8 cellular contexts compared by ENCODE assay signal in genomic region chr2:216108310-216108966, GRCh38. TPM values are rescaled to one million over a fixed set of nuclear protein-coding genes. Genes with fewer than 3 reads are reported as not detected.
DNase-seq lines count a peak whose midpoint lies in the region; ATAC-seq and TF ChIP-seq lines count a peak whose summit lies in the region.

No MANE protein-coding gene starts in this region.

- WGBS in testis, 2 donors = 15 to 30% methylated on average over 6 of the region's 6 CpGs

- H3K27me3 Mint-ChIP-seq in activated CD4-positive, alpha-beta T cell treated with anti-CD3 and anti-CD28 coated beads, Interleukin-2, amount 10 ng/mL, durations not matched to agents 24 days and 14 days = peaks cover 4% of the 10 kb centered on the region
- no peaks in the 10 kb centered on the region for H3K27me3 Mint-ChIP-seq in activated CD8-positive, alpha-beta T cell treated with anti-CD3 and anti-CD28 coated beads for 36 hours
- peaks cover 11 to 20% (median 13%) of the 10 kb centered on the region in 3 donors for H3K27me3 Mint-ChIP-seq in immature natural killer cell (ENCODE audit: low read depth in 3 of 3)

- POLR2A ChIA-PET in activated CD8-positive, alpha-beta T cell treated with anti-CD3 and anti-CD28 coated beads for 36 hours (lab: Charles Lee) = interaction anchor here (1.1 to 5.7 kb wide), 7 partner anchors 10 to 76 kb away, joined by 3 to 41 read pairs (median 15); partner anchors contain the start of genes PECR and TMEM169

- H3K4me1 ChIP-seq in testis = peaks cover 10% of the 10 kb centered on the region

- no peaks in the 10 kb centered on the region for H3K36me3 ChIP-seq in testis (ENCODE audit: low read depth, missing control alignments)

- peak overlapping the region; percentile 98 for H3K27ac Mint-ChIP-seq in activated CD4-positive, alpha-beta T cell treated with anti-CD3 and anti-CD28 coated beads, Interleukin-2, amount 10 ng/mL, durations not matched to agents 24 days and 14 days
- H3K27ac Mint-ChIP-seq in activated CD8-positive, alpha-beta T cell treated with anti-CD3 and anti-CD28 coated beads for 36 hours = peak overlapping the region; percentile 98
- H3K27ac Mint-ChIP-seq in immature natural killer cell = peak overlapping the region; percentile 97 to 100 (median 99)

- CTCF ChIA-PET in activated CD8-positive, alpha-beta T cell treated with anti-CD3 and anti-CD28 coated beads for 36 hours (lab: Charles Lee) = interaction anchor here (0.8 to 4.8 kb wide), 16 partner anchors 11 to 245 kb away, joined by 3 to 40 read pairs (median 4); partner anchors contain the start of genes PECR and TMEM169

- DNase-seq in activated CD4-positive, alpha-beta T cell treated with anti-CD3 and anti-CD28 coated beads, Interleukin-2, amount 10 ng/mL, durations not matched to agents 24 days and 14 days = no peak
- DNase-seq in activated CD4-positive, alpha-beta T cell treated with anti-CD3 and anti-CD28 coated beads for 48 hours = no peak
- DNase-seq in activated CD8-positive, alpha-beta T cell treated with anti-CD3 and anti-CD28 coated beads for 36 hours = no peak
- DNase-seq in immature natural killer cell = peak in 1 of 3 donors; percentile 4
- no peak for DNase-seq in testis
- DNase-seq in SIG-M5 treated with dmso at 0.1 percent for 504 hours (lab: John Stamatoyannopoulos, UW; ENCODE audit: unreplicated experiment) = no peak

- peak overlapping the region; percentile 100 for H3K4me3 Mint-ChIP-seq in activated CD4-positive, alpha-beta T cell treated with anti-CD3 and anti-CD28 coated beads, Interleukin-2, amount 10 ng/mL, durations not matched to agents 24 days and 14 days
- H3K4me3 Mint-ChIP-seq in activated CD8-positive, alpha-beta T cell treated with anti-CD3 and anti-CD28 coated beads for 36 hours = peak overlapping the region; percentile 96
- peak overlapping the region; percentile 98 to 100 (median 100) for H3K4me3 Mint-ChIP-seq in immature natural killer cell

- no peak for TF ChIP-seq CTCF in activated CD8-positive, alpha-beta T cell treated with anti-CD3 and anti-CD28 coated beads for 36 hours (IDR thresholded peaks at IDR 0.05)
- no peak for TF ChIP-seq CTCF in testis (IDR thresholded peaks at IDR 0.05)

- H3K4me1 Mint-ChIP-seq in activated CD4-positive, alpha-beta T cell treated with anti-CD3 and anti-CD28 coated beads, Interleukin-2, amount 10 ng/mL, durations not matched to agents 24 days and 14 days = peaks cover 41% of the 10 kb centered on the region
- peaks cover 36% of the 10 kb centered on the region for H3K4me1 Mint-ChIP-seq in activated CD8-positive, alpha-beta T cell treated with anti-CD3 and anti-CD28 coated beads for 36 hours (ENCODE audit: low read depth)
- H3K4me1 Mint-ChIP-seq in immature natural killer cell = peaks cover 45 to 51% of the 10 kb centered on the region in 2 donors

- no peak for ATAC-seq in activated CD8-positive, alpha-beta T cell treated with anti-CD3 and anti-CD28 coated beads for 36 hours
- no peak for ATAC-seq in HG03095 (IDR thresholded peaks at IDR 0.05; ENCODE audit: unreplicated experiment)
- no peak for ATAC-seq in GM19467 (IDR thresholded peaks at IDR 0.05; ENCODE audit: unreplicated experiment)

- TF ChIP-seq POLR2A in testis (IDR thresholded peaks at IDR 0.05) = no peak

- peak overlapping the region in 1 of 2 donors; percentile 50 for H3K27ac ChIP-seq in testis

- H3K9me3 ChIP-seq in testis = no peaks in the 10 kb centered on the region

- H3K4me3 ChIP-seq in testis = peak overlapping the region; percentile 46 to 94

- no peaks in the 10 kb centered on the region for H3K27me3 ChIP-seq in testis

- no peaks in the 10 kb centered on the region for H3K9me3 Mint-ChIP-seq in activated CD4-positive, alpha-beta T cell treated with anti-CD3 and anti-CD28 coated beads, Interleukin-2, amount 10 ng/mL, durations not matched to agents 24 days and 14 days
- H3K9me3 Mint-ChIP-seq in activated CD8-positive, alpha-beta T cell treated with anti-CD3 and anti-CD28 coated beads for 36 hours = no peaks in the 10 kb centered on the region
- H3K9me3 Mint-ChIP-seq in immature natural killer cell = no peaks in the 10 kb centered on the region

- peaks cover 34% of the 10 kb centered on the region for H3K36me3 Mint-ChIP-seq in activated CD4-positive, alpha-beta T cell treated with anti-CD3 and anti-CD28 coated beads, Interleukin-2, amount 10 ng/mL, durations not matched to agents 24 days and 14 days (ENCODE audit: low read depth)
- H3K36me3 Mint-ChIP-seq in activated CD8-positive, alpha-beta T cell treated with anti-CD3 and anti-CD28 coated beads for 36 hours (ENCODE audit: low read depth) = peaks cover 39% of the 10 kb centered on the region
- peaks cover 8 to 15% (median 15%) of the 10 kb centered on the region in 3 donors for H3K36me3 Mint-ChIP-seq in immature natural killer cell

- intact Hi-C loops in activated CD4-positive, alpha-beta T cell treated with anti-CD3 and anti-CD28 coated beads, Interleukin-2, amount 10 ng/mL, durations not matched to agents 24 days and 14 days (cut with micrococcal nuclease) = loop anchor here (2.0 to 5.0 kb wide), 5 partner anchors 36 to 796 kb away; partner anchors contain the start of genes ATIC, RPL37A and SMARCAL1
- intact Hi-C loops in activated CD8-positive, alpha-beta T cell treated with anti-CD3 and anti-CD28 coated beads for 36 hours (cut with micrococcal nuclease) = no loop called here
- intact Hi-C loops in testis (cut with DNase I; ENCODE audit: low total_unique reads) = no loop called here

RNA-seq across cellular contexts. Expression of gene XRCC5, which starts 0.7 kb away (rescaled TPM):
- 476 and 510 TPM in 2 replicates for total RNA-seq in activated CD4-positive, alpha-beta T cell treated with anti-CD3 and anti-CD28 coated beads, Interleukin-2, amount 10 ng/mL, durations not matched to agents 24 days and 14 days
- 100 to 1,000 TPM; 541 to 544 TPM for total RNA-seq in activated CD8-positive, alpha-beta T cell treated with anti-CD3 and anti-CD28 coated beads for 36 hours
- polyA plus RNA-seq in immature natural killer cell = 100 to 1,000 TPM; 301 to 350 (median 303) TPM
- 100 to 1,000 TPM; 132 to 133 TPM for total RNA-seq in testis
- 145 TPM for polyA plus RNA-seq in testis (ENCODE audit: insufficient read depth, low read depth, low replicate concordance)

RNA-seq across cellular contexts. Expression of gene TMEM169, which starts 26.7 kb away (rescaled TPM):
- 0.51 and 0.97 TPM in 2 replicates for total RNA-seq in activated CD4-positive, alpha-beta T cell treated with anti-CD3 and anti-CD28 coated beads, Interleukin-2, amount 10 ng/mL, durations not matched to agents 24 days and 14 days
- under 1 TPM; 0.76 to 0.83 TPM for total RNA-seq in activated CD8-positive, alpha-beta T cell treated with anti-CD3 and anti-CD28 coated beads for 36 hours
- 1 to 10 TPM in 1 of 3 donors, under 1 TPM in 1, not detected in 1; 0.49 to 1.0 TPM for polyA plus RNA-seq in immature natural killer cell
- under 1 TPM; 0.31 to 0.37 TPM for total RNA-seq in testis
- polyA plus RNA-seq in testis (ENCODE audit: insufficient read depth, low read depth, low replicate concordance) = 1.0 TPM

RNA-seq across cellular contexts. Expression of gene PECR, which starts 26.8 kb away (rescaled TPM):
- total RNA-seq in activated CD4-positive, alpha-beta T cell treated with anti-CD3 and anti-CD28 coated beads, Interleukin-2, amount 10 ng/mL, durations not matched to agents 24 days and 14 days = 13.1 and 15.3 TPM in 2 replicates
- total RNA-seq in activated CD8-positive, alpha-beta T cell treated with anti-CD3 and anti-CD28 coated beads for 36 hours = 10 to 100 TPM; 21.1 to 22.5 TPM
- 10 to 100 TPM; 23.2 to 32.4 (median 23.8) TPM for polyA plus RNA-seq in immature natural killer cell
- total RNA-seq in testis = 1 to 10 TPM; 3.0 to 4.0 TPM
- polyA plus RNA-seq in testis (ENCODE audit: insufficient read depth, low read depth, low replicate concordance) = 3.0 TPM
